Comparison of ENCODE assay signal across 17 cellular contexts in genomic region chr4:145544998-145545397, GRCh38.
DNase-seq lines count a peak whose midpoint lies in the region; ATAC-seq and TF ChIP-seq lines count a peak whose summit lies in the region.
"Had no signal": no experiment of that assay in that cellular context is flagged by ENCODE, and none has a peak within 500 bp of the region (broad histone marks: within the 10 kb centered on the region; RNA-seq: fewer than 3 reads in every experiment).

No MANE protein-coding gene starts in this region.

- H3K36me3 ChIP-seq in HUES48 (ENCODE audit: control insufficient read depth, insufficient read depth, low read length) (peaks cover 32% of the 10 kb centered on the region), body of pancreas (replicated peaks in 1 of 2; ENCODE audit: insufficient read depth in 1 of 2, low read depth in 2 of 2) (no peaks in the 10 kb centered on the region), subcutaneous abdominal adipose tissue (ENCODE audit: control insufficient read depth in 5 of 5, insufficient read depth in 5 of 5, low read length in 5 of 5) (peaks cover 5 to 16% (median 7%) of the 10 kb centered on the region in 5 donors), aorta (ENCODE audit: control insufficient read depth in 1 of 2, insufficient read depth in 2 of 2, low read length in 1 of 2) (peaks cover under 1 to 6% of the 10 kb centered on the region in 2 donors)
- H3K36me3 ChIP-seq: prostate gland had no signal

- H3K27ac ChIP-seq in HUES48 (ENCODE audit: low read depth, low read length) (peak overlapping the region; percentile 69), body of pancreas (peak overlapping the region; percentile 1 to 80 (median 73)), subcutaneous abdominal adipose tissue (ENCODE audit: low read depth, low read length) (peak overlapping the region; percentile 27), aorta (ENCODE audit: low read depth in 1 of 2, low read length in 2 of 2) (no peak overlapping the region)

- TF ChIP-seq POLR2A in body of pancreas (IDR thresholded peaks at IDR 0.05): no peak

- H3K27me3 ChIP-seq in HUES48 (ENCODE audit: control insufficient read depth, insufficient read depth, low read length): no peaks in the 10 kb centered on the region
- no peaks in the 10 kb centered on the region for H3K27me3 ChIP-seq in body of pancreas
- no peaks in the 10 kb centered on the region for H3K27me3 ChIP-seq in subcutaneous abdominal adipose tissue (ENCODE audit: control insufficient read depth in 5 of 5, insufficient read depth in 4 of 5, low read length in 5 of 5)
- no peaks in the 10 kb centered on the region for H3K27me3 ChIP-seq in aorta (ENCODE audit: control insufficient read depth in 1 of 2, insufficient read depth in 2 of 2, low read length in 1 of 2)

- ATAC-seq in body of pancreas (no peak), left colon (peak; percentile 70), aorta (ENCODE audit: low FRiP score) (no peak)
- ATAC-seq: activated T-cell treated with anti-CD3 and anti-CD28 coated beads, Interleukin-2, amount 50 U/mL, for 4 hours; GM12878; naive thymus-derived CD4-positive, alpha-beta T cell; stimulated activated naive CD8-positive, alpha-beta T cell treated with anti-CD3 and anti-CD28 coated beads, Interleukin-15, Interleukin-2, amounts not matched to agents 100 U/mL and 50 U/mL, for 24 hours had no signal

- H3K4me1 ChIP-seq in HUES48 (ENCODE audit: control insufficient read depth, insufficient read depth, low read length): peaks cover 40% of the 10 kb centered on the region
- H3K4me1 ChIP-seq in body of pancreas: peaks cover 38% of the 10 kb centered on the region
- peaks cover 0 to 23% (median 16%) of the 10 kb centered on the region in 5 donors for H3K4me1 ChIP-seq in subcutaneous abdominal adipose tissue (ENCODE audit: control insufficient read depth in 5 of 5, insufficient read depth in 5 of 5, low read length in 5 of 5)
- peaks cover 2 to 5% of the 10 kb centered on the region in 2 donors for H3K4me1 ChIP-seq in aorta (ENCODE audit: control insufficient read depth in 1 of 2, insufficient read depth in 2 of 2, low read length in 2 of 2)
- H3K4me1 ChIP-seq: prostate gland had no signal

- DNase-seq in body of pancreas (no peak), left colon (no peak), T-helper 2 cell (no peak), NCI-H1930 (lab: John Stamatoyannopoulos, UW) (no peak), aorta (no peak)
- DNase-seq in effector CD4-positive, alpha-beta T cell: no peak
- DNase-seq: activated CD4-positive, alpha-beta T cell treated with anti-CD3 and anti-CD28 coated beads, Interleukin-2, amount 50 U/mL, for 48 hours; activated T-cell treated with anti-CD3 and anti-CD28 coated beads, Interleukin-2, amount 50 U/mL, for 4 hours; H7; naive thymus-derived CD4-positive, alpha-beta T cell; NCI-H187 treated with DMSO at 0.1 percent for 48 hours; NCI-H748 treated with DMSO at 0.1 percent for 48 hours; stimulated activated naive CD8-positive, alpha-beta T cell treated with anti-CD3 and anti-CD28 coated beads, Interleukin-15, Interleukin-2, amounts not matched to agents 100 U/mL and 50 U/mL, for 24 hours had no signal

- H3K9ac ChIP-seq in HUES48 (ENCODE audit: low read depth, low read length) (no peak overlapping the region), subcutaneous abdominal adipose tissue (ENCODE audit: low read length in 5 of 5) (no peak overlapping the region)

- 24 to 33% methylated on average over 2 of the region's 2 CpGs for WGBS in body of pancreas, 2 donors
- 57 to 60% methylated on average over 2 of the region's 2 CpGs for WGBS in aorta, 2 donors

- intact Hi-C loops in body of pancreas (cut with DNase I) (no loop called here), left colon (cut with DNase I, micrococcal nuclease) (loop anchor here in 1 of 2 donors (10.0 kb wide), 1 partner anchor 60 kb away; the partner anchor contains the start of gene SMAD1), aorta (cut with DNase I) (no loop called here)

- no peak overlapping the region for H3K4me3 ChIP-seq in HUES48 (ENCODE audit: low read depth, low read length)
- no peak overlapping the region for H3K4me3 ChIP-seq in body of pancreas
- no peak overlapping the region for H3K4me3 ChIP-seq in subcutaneous abdominal adipose tissue (ENCODE audit: low read depth in 1 of 5, low read length in 5 of 5)
- H3K4me3 ChIP-seq in aorta (ENCODE audit: low read length in 2 of 2): no peak overlapping the region
- H3K4me3 ChIP-seq: GM12878, prostate gland had no signal

- H3K9me3 ChIP-seq in HUES48 (ENCODE audit: control insufficient read depth, insufficient read depth, low read length) (no peaks in the 10 kb centered on the region), body of pancreas (no peaks in the 10 kb centered on the region), subcutaneous abdominal adipose tissue (ENCODE audit: control insufficient read depth in 5 of 5, low read length in 5 of 5) (no peaks in the 10 kb centered on the region), aorta (ENCODE audit: control insufficient read depth, low read length) (no peaks in the 10 kb centered on the region)
- H3K9me3 ChIP-seq: prostate gland had no signal

- TF ChIP-seq CTCF in body of pancreas (IDR thresholded peaks at IDR 0.05): no peak

Comparison
In these comparisons a context has a peak if more than half of its experiments do, and no peak if none do; other contexts are left out.
1. H3K27ac ChIP-seq: peak in HUES48 (single experiment), body of pancreas (4 of 4) and subcutaneous abdominal adipose tissue (single experiment); none in aorta (0 of 2).